22 cellular contexts compared by ENCODE assay signal in genomic region chr1:32898056-32898455, GRCh38. TPM values are rescaled to one million over a fixed set of nuclear protein-coding genes. Genes with fewer than 3 reads are reported as not detected.
A peak's percentile ranks its signal among the peaks of the same experiment; 100 is the strongest.
DNase-seq lines count a peak whose midpoint lies in the region; ATAC-seq and TF ChIP-seq lines count a peak whose summit lies in the region.
"Had no signal": no experiment of that assay in that cellular context is flagged by ENCODE, and none has a peak within 500 bp of the region (broad histone marks: within the 10 kb centered on the region; RNA-seq: fewer than 3 reads in every experiment).

No MANE protein-coding gene starts in this region.

- H3K27ac Mint-ChIP-seq in activated CD4-positive, alpha-beta T cell treated with anti-CD3 and anti-CD28 coated beads for 36 hours, result no peak overlapping the region
- no peak overlapping the region for H3K27ac Mint-ChIP-seq in activated naive CD8-positive, alpha-beta T cell treated with anti-CD3 and anti-CD28 coated beads, Interleukin-2, amount 50 U/mL, for 24 hours
- H3K27ac Mint-ChIP-seq: CD4-positive, CD25-positive, alpha-beta regulatory T cell; IgD-negative memory B cell had no signal

- H3K4me3 Mint-ChIP-seq in activated CD4-positive, alpha-beta T cell treated with anti-CD3 and anti-CD28 coated beads for 36 hours, result no peak overlapping the region
- H3K4me3 Mint-ChIP-seq in activated naive CD8-positive, alpha-beta T cell treated with anti-CD3 and anti-CD28 coated beads, Interleukin-2, amount 50 U/mL, for 24 hours, result no peak overlapping the region
- H3K4me3 Mint-ChIP-seq: CD4-positive, CD25-positive, alpha-beta regulatory T cell had no signal

- H3K4me1 ChIP-seq in HEK293 (ENCODE audit: control insufficient read depth, insufficient read depth, low read length), result no peaks in the 10 kb centered on the region
- H3K4me1 ChIP-seq in sigmoid colon, result peaks cover 0 to 26% (median 23%) of the 10 kb centered on the region in 4 donors
- H3K4me1 ChIP-seq: BE2C had no signal

- no peak for ATAC-seq in activated CD4-positive, alpha-beta T cell treated with anti-CD3 and anti-CD28 coated beads for 36 hours
- no peak for ATAC-seq in GM18909 (IDR thresholded peaks at IDR 0.05; ENCODE audit: poor library complexity, unreplicated experiment)
- ATAC-seq in activated naive CD8-positive, alpha-beta T cell treated with anti-CD3 and anti-CD28 coated beads, Interleukin-2, amount 50 U/mL, for 24 hours, result no peak
- ATAC-seq: GM12878, HepG2 had no signal

- intact Hi-C loops in sigmoid colon (cut with DNase I), result no loop called here
- intact Hi-C loops in activated CD4-positive, alpha-beta T cell treated with anti-CD3 and anti-CD28 coated beads for 36 hours (cut with DNase I, micrococcal nuclease), result no loop called here

- TF ChIP-seq EP300 in sigmoid colon (IDR thresholded peaks at IDR 0.05), result no peak

- CTCF ChIA-PET in HEK293 (lab: Yijun Ruan, JAX), result interaction anchor here (0.6 to 2.3 kb wide), 6 partner anchors 8 to 109 kb away, joined by 3 to 6 read pairs (median 4); partner anchors contain the start of gene HPCA
- CTCF ChIA-PET in activated CD4-positive, alpha-beta T cell treated with anti-CD3 and anti-CD28 coated beads for 36 hours (lab: Charles Lee), result interaction anchor here (1.2 to 2.2 kb wide), 2 partner anchors 12 to 25 kb away, joined by 3 to 10 read pairs; partner anchors contain the start of gene HPCA

- DNase-seq in epithelial cell of prostate (ENCODE audit: low read depth, low spot score) (no peak), sigmoid colon (peak; percentile 45)
- DNase-seq in activated CD4-positive, alpha-beta T cell treated with anti-CD3 and anti-CD28 coated beads for 36 hours, result no peak
- no peak for DNase-seq in activated naive CD8-positive, alpha-beta T cell treated with anti-CD3 and anti-CD28 coated beads, Interleukin-2, amount 50 U/mL, for 24 hours
- DNase-seq: ACHN; BE2C; C1 segment of cervical spinal cord; CD4-positive, CD25-positive, alpha-beta regulatory T cell; CD8-positive, alpha-beta memory T cell; COR-L47; DMS 273 treated with DMSO at 0.1 percent for 48 hours; DMS53; DND-41; EL had no signal

- H3K27ac ChIP-seq in 22Rv1 (peak overlapping the region; percentile 89; the same call in 1 of the 2 replicates), HEK293 (ENCODE audit: extremely low read depth, low read depth, low read length) (no peak overlapping the region), epithelial cell of prostate (peak overlapping the region; percentile 41), sigmoid colon (no peak overlapping the region)

- 94% methylated on average over 9 of the region's 9 CpGs for WGBS in sigmoid colon, 2 donors

- H3K36me3 Mint-ChIP-seq in activated CD4-positive, alpha-beta T cell treated with anti-CD3 and anti-CD28 coated beads for 36 hours (ENCODE audit: low read depth), result no peaks in the 10 kb centered on the region
- H3K36me3 Mint-ChIP-seq in activated naive CD8-positive, alpha-beta T cell treated with anti-CD3 and anti-CD28 coated beads, Interleukin-2, amount 50 U/mL, for 24 hours (ENCODE audit: low read depth), result no peaks in the 10 kb centered on the region
- H3K36me3 Mint-ChIP-seq: CD4-positive, CD25-positive, alpha-beta regulatory T cell; CD8-positive, alpha-beta memory T cell had no signal

- H3K9me3 ChIP-seq in HEK293 (ENCODE audit: control insufficient read depth, insufficient read depth, low read depth, low read length) (no peaks in the 10 kb centered on the region), sigmoid colon (no peaks in the 10 kb centered on the region)
- H3K9me3 ChIP-seq: BE2C, HAP-1 had no signal

- TF ChIP-seq CTCF in 22Rv1 (IDR thresholded peaks at IDR 0.05) (no peak), HEK293 (tag by site-specific recombination; IDR thresholded peaks at IDR 0.05) (no peak), sigmoid colon (IDR thresholded peaks at IDR 0.05) (no peak)

- TF ChIP-seq POLR2A in sigmoid colon (IDR thresholded peaks at IDR 0.05), result no peak

- no peaks in the 10 kb centered on the region for H3K36me3 ChIP-seq in HEK293 (ENCODE audit: control insufficient read depth in 2 of 2, insufficient read depth in 1 of 2, low read length in 2 of 2)
- H3K36me3 ChIP-seq in sigmoid colon, result no peaks in the 10 kb centered on the region
- H3K36me3 ChIP-seq: BE2C, HAP-1 had no signal

- peaks cover 8 to 19% (median 11%) of the 10 kb centered on the region in 3 donors for H3K27me3 ChIP-seq in sigmoid colon

- H3K9me3 Mint-ChIP-seq in activated CD4-positive, alpha-beta T cell treated with anti-CD3 and anti-CD28 coated beads for 36 hours (ENCODE audit: low read depth), result no peaks in the 10 kb centered on the region
- no peaks in the 10 kb centered on the region for H3K9me3 Mint-ChIP-seq in activated naive CD8-positive, alpha-beta T cell treated with anti-CD3 and anti-CD28 coated beads, Interleukin-2, amount 50 U/mL, for 24 hours
- H3K9me3 Mint-ChIP-seq: CD4-positive, CD25-positive, alpha-beta regulatory T cell had no signal

- POLR2A ChIA-PET in HEK293 (lab: Yijun Ruan, JAX), result no interaction called here
- POLR2A ChIA-PET in activated CD4-positive, alpha-beta T cell treated with anti-CD3 and anti-CD28 coated beads for 36 hours (lab: Charles Lee), result no interaction called here

- H3K4me1 Mint-ChIP-seq in activated CD4-positive, alpha-beta T cell treated with anti-CD3 and anti-CD28 coated beads for 36 hours, result peaks cover 6% of the 10 kb centered on the region
- peaks cover 4% of the 10 kb centered on the region for H3K4me1 Mint-ChIP-seq in activated naive CD8-positive, alpha-beta T cell treated with anti-CD3 and anti-CD28 coated beads, Interleukin-2, amount 50 U/mL, for 24 hours

- H3K4me3 ChIP-seq in HEK293 (ENCODE audit: low read depth, low read length) (no peak overlapping the region), sigmoid colon (no peak overlapping the region)
- H3K4me3 ChIP-seq: GM12878, HAP-1 had no signal

- H3K27me3 Mint-ChIP-seq in activated CD4-positive, alpha-beta T cell treated with anti-CD3 and anti-CD28 coated beads for 36 hours, result peaks cover 43% of the 10 kb centered on the region
- H3K27me3 Mint-ChIP-seq in activated naive CD8-positive, alpha-beta T cell treated with anti-CD3 and anti-CD28 coated beads, Interleukin-2, amount 50 U/mL, for 24 hours, result peaks cover 46% of the 10 kb centered on the region

TF ChIP-seq in HEK293, 187 proteins besides CTCF, POLR2A, EP300 and RAD21:
- no peak for TF ChIP-seq ZNF558 (tag by site-specific recombination; IDR thresholded peaks at IDR 0.05)
- no peak for TF ChIP-seq GLI2 (tag by site-specific recombination; IDR thresholded peaks at IDR 0.05; ENCODE audit: borderline replicate concordance, low read depth)
- TF ChIP-seq ZSCAN30 (tag by site-specific recombination; IDR thresholded peaks at IDR 0.05), result no peak
- 0 out of 2 replicates have a peak, but pooled peaks have one; percentile 43 for TF ChIP-seq SCRT2 (tag by site-specific recombination; IDR thresholded peaks at IDR 0.05)

RNA-seq across cellular contexts. Expression of gene TMEM54, which starts 3.1 kb away (rescaled TPM):
- total RNA-seq in sigmoid colon, result 100 to 1,000 TPM in 1 of 4 donors, 10 to 100 TPM in 3; 47.4 to 135 (median 57.9) TPM
- polyA plus RNA-seq in sigmoid colon, result 100 to 1,000 TPM; 699 to 799 (median 707) TPM
- total RNA-seq in activated CD4-positive, alpha-beta T cell treated with anti-CD3 and anti-CD28 coated beads for 36 hours, result 1 to 10 TPM; 1.4 to 1.7 TPM
- total RNA-seq: CD4-positive, CD25-positive, alpha-beta regulatory T cell had no signal
- polyA plus RNA-seq: CD4-positive, CD25-positive, alpha-beta regulatory T cell; CD8-positive, alpha-beta memory T cell; IgD-negative memory B cell had no signal

RNA-seq across cellular contexts. Expression of gene HPCA, which starts 11.8 kb away (rescaled TPM):
- not detected for total RNA-seq in sigmoid colon
- 1 to 10 TPM; 1.2 to 1.9 (median 1.8) TPM for polyA plus RNA-seq in sigmoid colon
- under 1 TPM in 1 of 2 experiments, not detected in 1; 0.49 TPM for total RNA-seq in activated CD4-positive, alpha-beta T cell treated with anti-CD3 and anti-CD28 coated beads for 36 hours
- total RNA-seq: CD4-positive, CD25-positive, alpha-beta regulatory T cell; CD8-positive, alpha-beta memory T cell; G401; GM12878; HepG2 had no signal
- polyA plus RNA-seq: CD4-positive, CD25-positive, alpha-beta regulatory T cell; CD8-positive, alpha-beta memory T cell; HepG2; IgD-negative memory B cell had no signal

RNA-seq across cellular contexts. Expression of gene FNDC5, which starts 27.3 kb away (rescaled TPM):
- total RNA-seq in sigmoid colon, result 10 to 100 TPM in 1 of 4 donors, 1 to 10 TPM in 1, under 1 TPM in 2; 0.41 to 10.2 (median 1.6) TPM
- polyA plus RNA-seq in sigmoid colon, result 1 to 10 TPM in 1 of 3 donors, under 1 TPM in 1, not detected in 1; 0.20 to 1.2 TPM
- total RNA-seq in activated CD4-positive, alpha-beta T cell treated with anti-CD3 and anti-CD28 coated beads for 36 hours, result not detected
- total RNA-seq: CD4-positive, CD25-positive, alpha-beta regulatory T cell; CD8-positive, alpha-beta memory T cell; GM12878 had no signal
- polyA plus RNA-seq: CD4-positive, CD25-positive, alpha-beta regulatory T cell; IgD-negative memory B cell had no signal

Comparison
In these comparisons a context has a peak if more than half of its experiments do, and no peak if none do; other contexts are left out.
1. H3K27ac ChIP-seq: peak in 22Rv1 (single experiment) and epithelial cell of prostate (single experiment); none in HEK293 (single experiment) and sigmoid colon (0 of 4).
2. RNA of gene TMEM54, which starts 3.1 kb away (total RNA-seq): 47.4 to 135 TPM in sigmoid colon; 1.4 to 1.7 TPM in activated CD4-positive, alpha-beta T cell treated with anti-CD3 and anti-CD28 coated beads for 36 hours; every median in the first group is over 10 times any median in the second.